Comparison of ENCODE assay signal across 1 cellular context in the genomic region with DNA sequence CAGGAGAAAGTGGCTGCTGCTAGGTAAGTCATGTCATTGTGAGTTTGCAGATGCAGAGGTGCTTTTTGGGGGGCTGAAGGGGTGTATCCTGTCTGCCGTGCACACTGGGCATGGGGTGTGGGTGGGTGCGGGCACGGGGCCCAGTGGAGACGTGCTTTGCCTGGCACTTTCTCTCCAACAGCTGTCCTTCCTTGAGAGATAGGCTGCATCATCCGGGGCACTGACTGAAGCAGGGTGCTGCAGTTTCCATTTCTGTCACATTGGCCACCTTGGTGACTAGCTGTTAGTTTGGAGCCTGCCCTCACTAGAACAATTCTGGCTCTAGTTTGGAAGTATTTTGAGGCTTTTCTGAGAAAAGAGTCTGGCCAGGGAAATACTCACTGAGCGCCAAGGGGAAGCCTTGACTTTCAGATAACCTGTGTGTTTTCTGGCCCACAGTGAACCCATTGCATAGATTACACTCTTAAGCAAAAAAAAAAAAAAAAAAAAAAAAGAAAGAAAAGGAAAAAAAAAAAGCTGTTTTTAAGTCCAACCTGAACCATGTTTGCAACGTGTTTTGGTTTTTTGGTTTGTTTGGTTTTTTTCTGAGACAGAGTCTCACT.
TF ChIP-seq lines count a peak whose summit lies in the region.

No MANE protein-coding gene starts in this region.

TF ChIP-seq in IMR-90, 13 proteins besides CTCF, POLR2A, EP300 and RAD21 (continued from another document):
- no peak for TF ChIP-seq RFX5 (IDR thresholded peaks at IDR 0.05; ENCODE audit: low read depth, low read length)
- TF ChIP-seq, protein P1, sequence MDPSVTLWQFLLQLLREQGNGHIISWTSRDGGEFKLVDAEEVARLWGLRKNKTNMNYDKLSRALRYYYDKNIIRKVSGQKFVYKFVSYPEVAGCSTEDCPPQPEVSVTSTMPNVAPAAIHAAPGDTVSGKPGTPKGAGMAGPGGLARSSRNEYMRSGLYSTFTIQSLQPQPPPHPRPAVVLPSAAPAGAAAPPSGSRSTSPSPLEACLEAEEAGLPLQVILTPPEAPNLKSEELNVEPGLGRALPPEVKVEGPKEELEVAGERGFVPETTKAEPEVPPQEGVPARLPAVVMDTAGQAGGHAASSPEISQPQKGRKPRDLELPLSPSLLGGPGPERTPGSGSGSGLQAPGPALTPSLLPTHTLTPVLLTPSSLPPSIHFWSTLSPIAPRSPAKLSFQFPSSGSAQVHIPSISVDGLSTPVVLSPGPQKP (IDR thresholded peaks at IDR 0.05; ENCODE audit: borderline replicate concordance, low read depth, low read length): no peak
- TF ChIP-seq, protein P2, sequence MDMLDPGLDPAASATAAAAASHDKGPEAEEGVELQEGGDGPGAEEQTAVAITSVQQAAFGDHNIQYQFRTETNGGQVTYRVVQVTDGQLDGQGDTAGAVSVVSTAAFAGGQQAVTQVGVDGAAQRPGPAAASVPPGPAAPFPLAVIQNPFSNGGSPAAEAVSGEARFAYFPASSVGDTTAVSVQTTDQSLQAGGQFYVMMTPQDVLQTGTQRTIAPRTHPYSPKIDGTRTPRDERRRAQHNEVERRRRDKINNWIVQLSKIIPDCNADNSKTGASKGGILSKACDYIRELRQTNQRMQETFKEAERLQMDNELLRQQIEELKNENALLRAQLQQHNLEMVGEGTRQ (IDR thresholded peaks at IDR 0.05; ENCODE audit: low read depth, low read length): no peak
- no peak for TF ChIP-seq MAZ (IDR thresholded peaks at IDR 0.05; ENCODE audit: borderline replicate concordance, low read depth, low read length)
- no peak for TF ChIP-seq CHD1 (IDR thresholded peaks at IDR 0.05; ENCODE audit: low read depth, low read length)
- no peak for TF ChIP-seq SMC3 (IDR thresholded peaks at IDR 0.05; ENCODE audit: low read depth, low read length)
- no peak for TF ChIP-seq BHLHE40 (IDR thresholded peaks at IDR 0.05; ENCODE audit: low read depth, low read length)
